ENCODE assay signal across 14 cellular contexts in genomic region chr2:240464514-240465241, GRCh38. TPM values are rescaled to one million over a fixed set of nuclear protein-coding genes. Genes with fewer than 3 reads are reported as not detected.
A peak's percentile ranks its signal among the peaks of the same experiment; 100 is the strongest.
DNase-seq lines count a peak whose midpoint lies in the region; ATAC-seq and TF ChIP-seq lines count a peak whose summit lies in the region.
"Had no signal": no experiment of that assay in that cellular context is flagged by ENCODE, and none has a peak within 500 bp of the region (broad histone marks: within the 10 kb centered on the region; RNA-seq: fewer than 3 reads in every experiment).

No MANE protein-coding gene starts in this region.

- H3K27ac ChIP-seq in body of pancreas (no peak overlapping the region), lower lobe of right lung (no peak overlapping the region), thyroid gland (no peak overlapping the region)

- H3K9me3 ChIP-seq in body of pancreas (no peaks in the 10 kb centered on the region), lower lobe of right lung (no peaks in the 10 kb centered on the region), thyroid gland (no peaks in the 10 kb centered on the region)

- WGBS in body of pancreas, 2 donors: 82 to 96% methylated on average over 9 to 31 of the region's 43 CpGs
- WGBS in thyroid gland, 2 donors: 86 to 93% methylated on average over 22 to 31 of the region's 43 CpGs

- intact Hi-C loops in body of pancreas (cut with DNase I): no loop called here
- intact Hi-C loops in lower lobe of right lung (cut with DNase I): no loop called here
- intact Hi-C loops in thyroid gland (cut with DNase I): no loop called here

- DNase-seq in activated gamma-delta T cell treated with Interleukin-2 at 50 U/mL for 16 hours (peak; percentile 2), activated gamma-delta T cell (lab: John Stamatoyannopoulos, UW) (no peak), body of pancreas (peak; percentile 1 to 10 (median 6)), lower lobe of right lung (peak; percentile 38), thyroid gland (peak; percentile 0 to 2), NCI-H1105 treated with DMSO at 0.1 percent for 48 hours (lab: John Stamatoyannopoulos, UW) (no peak), NCI-H2171 (lab: John Stamatoyannopoulos, UW) (no peak)
- DNase-seq: KG1, NCI-H1436, NCI-H524 had no signal

- H3K4me1 ChIP-seq in body of pancreas (no peaks in the 10 kb centered on the region), lower lobe of right lung (no peaks in the 10 kb centered on the region), thyroid gland (no peaks in the 10 kb centered on the region)

- H3K27me3 ChIP-seq in body of pancreas (no peaks in the 10 kb centered on the region), lower lobe of right lung (ENCODE audit: low read depth) (no peaks in the 10 kb centered on the region), thyroid gland (no peaks in the 10 kb centered on the region)

- H3K36me3 ChIP-seq in body of pancreas (replicated peaks in 1 of 2; ENCODE audit: insufficient read depth in 1 of 2, low read depth in 2 of 2): peaks cover 0 to 2% of the 10 kb centered on the region in 2 donors
- H3K36me3 ChIP-seq in lower lobe of right lung: no peaks in the 10 kb centered on the region
- H3K36me3 ChIP-seq in thyroid gland: no peaks in the 10 kb centered on the region

- no peak overlapping the region for H3K4me3 ChIP-seq in body of pancreas
- H3K4me3 ChIP-seq in lower lobe of right lung: no peak overlapping the region
- no peak overlapping the region for H3K4me3 ChIP-seq in thyroid gland (replicated peaks in 1 of 3)

- no peak for TF ChIP-seq CTCF in body of pancreas (IDR thresholded peaks at IDR 0.05)
- no peak for TF ChIP-seq CTCF in lower lobe of right lung (IDR thresholded peaks at IDR 0.05)
- no peak for TF ChIP-seq CTCF in thyroid gland (IDR thresholded peaks at IDR 0.05)

- no peak for TF ChIP-seq POLR2A in body of pancreas (IDR thresholded peaks at IDR 0.05)
- no peak for TF ChIP-seq POLR2A in thyroid gland (IDR thresholded peaks at IDR 0.05)

- ATAC-seq in body of pancreas (no peak), lower lobe of right lung (no peak), GM18519 (IDR thresholded peaks at IDR 0.05; ENCODE audit: low FRiP score, unreplicated experiment) (no peak)
- ATAC-seq: activated naive CD4-positive, alpha-beta T cell treated with anti-CD3 and anti-CD28 coated beads, Interleukin-2, amount 50 U/mL, for 72 hours; Panc1; T-helper 17 cell had no signal

RNA-seq across cellular contexts. Expression of gene GPC1, which starts 29.2 kb away (rescaled TPM):
- 10 to 100 TPM; 23.3 to 30.7 TPM for total RNA-seq in body of pancreas
- total RNA-seq in lower lobe of right lung: 14.7 TPM
- 10 to 100 TPM; 14.1 to 35.5 (median 26.8) TPM for total RNA-seq in thyroid gland

Comparison
In these comparisons a context has a peak if more than half of its experiments do, and no peak if none do; other contexts are left out.
1. DNase-seq: peak in activated gamma-delta T cell treated with Interleukin-2 at 50 U/mL for 16 hours (single experiment), body of pancreas (4 of 4), lower lobe of right lung (single experiment) and thyroid gland (2 of 2); none in activated gamma-delta T cell (single experiment), NCI-H1105 treated with DMSO at 0.1 percent for 48 hours (single experiment) and NCI-H2171 (single experiment).